In genomic region chr12:92045852-92046251, GRCh38 we compare ENCODE assay signal across 29 cellular contexts.
DNase-seq lines count a peak whose midpoint lies in the region; ATAC-seq, FAIRE-seq and TF ChIP-seq lines count a peak whose summit lies in the region.
"Had no signal": no experiment of that assay in that cellular context is flagged by ENCODE, and none has a peak within 500 bp of the region (broad histone marks: within the 10 kb centered on the region; RNA-seq: fewer than 3 reads in every experiment).

No MANE protein-coding gene starts in this region.

- no peaks in the 10 kb centered on the region for H3K9me3 ChIP-seq in CD8-positive, alpha-beta T cell (ENCODE audit: low read length)
- H3K9me3 ChIP-seq in OCI-LY3 (ENCODE audit: insufficient read depth, low read length), result no peaks in the 10 kb centered on the region
- H3K9me3 ChIP-seq: adrenal gland, esophagus squamous epithelium, gastrocnemius medialis, right lobe of liver had no signal

- FAIRE-seq in bronchial epithelial cell (lab: Jason Lieb, UNC), result peak; percentile 60
- FAIRE-seq in GM12891 (lab: Jason Lieb, UNC), result no peak
- FAIRE-seq: colon, G401.6, HepG2, RCC 7860 had no signal

- no peaks in the 10 kb centered on the region for H3K27me3 ChIP-seq in CD8-positive, alpha-beta T cell (ENCODE audit: insufficient read depth, low read length)
- no peaks in the 10 kb centered on the region for H3K27me3 ChIP-seq in OCI-LY3 (ENCODE audit: low read depth, low read length)
- H3K27me3 ChIP-seq in bronchial epithelial cell (ENCODE audit: control insufficient read depth, insufficient read depth, low read length), result no peaks in the 10 kb centered on the region
- H3K27me3 ChIP-seq: adrenal gland, brain microvascular endothelial cell, esophagus squamous epithelium, gastrocnemius medialis, hepatocyte, right lobe of liver had no signal

- no peak for DNase-seq in activated CD4-positive, alpha-beta T cell treated with anti-CD3 and anti-CD28 coated beads for 36 hours
- no peak for DNase-seq in activated CD4-positive, alpha-beta T cell treated with anti-CD3 and anti-CD28 coated beads, Interleukin-2, amount 50 U/mL, for 1 hour
- DNase-seq in CD8-positive, alpha-beta T cell, result no peak
- DNase-seq in bronchial epithelial cell (ENCODE audit: low read depth), result no peak
- DNase-seq in NCI-H2107 treated with DMSO at 0.1 percent for 48 hours (lab: John Stamatoyannopoulos, UW; ENCODE audit: unreplicated experiment), result no peak
- no peak for DNase-seq in GM12891 (ENCODE audit: insufficient read length, low spot score)
- DNase-seq: 8988T; adrenal gland; brain microvascular endothelial cell; DMS53; effector memory CD4-positive, alpha-beta T cell; esophagus squamous epithelium; gastrocnemius medialis; H9; left colon; NCI-H1048; NCI-H187; NCI-H526; right lobe of liver; trophoblast cell had no signal

- peak overlapping the region; percentile 32 for H3K4me3 Mint-ChIP-seq in activated CD4-positive, alpha-beta T cell treated with anti-CD3 and anti-CD28 coated beads for 36 hours
- peak overlapping the region; percentile 71 for H3K4me3 Mint-ChIP-seq in CD8-positive, alpha-beta T cell
- H3K4me3 Mint-ChIP-seq: H9, memory B cell had no signal

- no peaks in the 10 kb centered on the region for H4K20me1 ChIP-seq in OCI-LY3 (ENCODE audit: insufficient read depth, low read length)

- CTCF ChIA-PET in activated CD4-positive, alpha-beta T cell treated with anti-CD3 and anti-CD28 coated beads for 36 hours (lab: Charles Lee), result no interaction called here
- CTCF ChIA-PET in CD8-positive, alpha-beta T cell (lab: Charles Lee), result no interaction called here

- H3K4me1 Mint-ChIP-seq in activated CD4-positive, alpha-beta T cell treated with anti-CD3 and anti-CD28 coated beads for 36 hours, result peaks cover 85% of the 10 kb centered on the region
- peaks cover 68% of the 10 kb centered on the region for H3K4me1 Mint-ChIP-seq in CD8-positive, alpha-beta T cell (ENCODE audit: low read depth)

- H3K27me3 Mint-ChIP-seq in activated CD4-positive, alpha-beta T cell treated with anti-CD3 and anti-CD28 coated beads for 36 hours, result no peaks in the 10 kb centered on the region
- no peaks in the 10 kb centered on the region for H3K27me3 Mint-ChIP-seq in CD8-positive, alpha-beta T cell (ENCODE audit: low read depth)
- H3K27me3 Mint-ChIP-seq: memory B cell had no signal

- TF ChIP-seq POLR2A in GM12891 (IDR thresholded peaks at IDR 0.05; ENCODE audit: low read depth, low read length), result no peak

- ATAC-seq in activated CD4-positive, alpha-beta T cell treated with anti-CD3 and anti-CD28 coated beads for 36 hours, result peak; percentile 23
- no peak for ATAC-seq in CD8-positive, alpha-beta T cell
- ATAC-seq in HG03159 (IDR thresholded peaks at IDR 0.05; ENCODE audit: unreplicated experiment), result no peak
- ATAC-seq: gastrocnemius medialis, HepG2, left colon, right lobe of liver had no signal

- peaks cover 27% of the 10 kb centered on the region for H3K36me3 Mint-ChIP-seq in activated CD4-positive, alpha-beta T cell treated with anti-CD3 and anti-CD28 coated beads for 36 hours (ENCODE audit: low read depth)
- peaks cover 2% of the 10 kb centered on the region for H3K36me3 Mint-ChIP-seq in CD8-positive, alpha-beta T cell

- peak overlapping the region; percentile 79 for H3K4me2 ChIP-seq in OCI-LY3 (ENCODE audit: low read length)
- H3K4me2 ChIP-seq: hepatocyte had no signal

- no peak overlapping the region for H3K27ac ChIP-seq in CD8-positive, alpha-beta T cell (ENCODE audit: low read depth, low read length)
- H3K27ac ChIP-seq in OCI-LY3 (ENCODE audit: low read length), result peak overlapping the region; percentile 87
- H3K27ac ChIP-seq: adrenal gland, brain microvascular endothelial cell, esophagus squamous epithelium, gastrocnemius medialis, hepatocyte, right lobe of liver had no signal

- TF ChIP-seq CTCF in CD8-positive, alpha-beta T cell (IDR thresholded peaks at IDR 0.05), result no peak
- TF ChIP-seq CTCF in OCI-LY3 (IDR thresholded peaks at IDR 0.05; ENCODE audit: low read depth, low read length) (no peak), bronchial epithelial cell (IDR thresholded peaks at IDR 0.05; ENCODE audit: insufficient read depth, low read length, severe bottlenecking) (no peak)

- peak overlapping the region; percentile 86 for H3K27ac Mint-ChIP-seq in activated CD4-positive, alpha-beta T cell treated with anti-CD3 and anti-CD28 coated beads for 36 hours
- no peak overlapping the region for H3K27ac Mint-ChIP-seq in CD8-positive, alpha-beta T cell
- H3K27ac Mint-ChIP-seq: H9, memory B cell had no signal

- H3K36me3 ChIP-seq in CD8-positive, alpha-beta T cell (ENCODE audit: insufficient read depth, low read length), result no peaks in the 10 kb centered on the region
- H3K36me3 ChIP-seq in OCI-LY3 (replicated peaks; ENCODE audit: low read depth, low read length) (peaks cover 4% of the 10 kb centered on the region), bronchial epithelial cell (ENCODE audit: control insufficient read depth, insufficient read depth, low read length) (no peaks in the 10 kb centered on the region)
- H3K36me3 ChIP-seq: adrenal gland, brain microvascular endothelial cell, esophagus squamous epithelium, gastrocnemius medialis, right lobe of liver had no signal

- POLR2A ChIA-PET in activated CD4-positive, alpha-beta T cell treated with anti-CD3 and anti-CD28 coated beads for 36 hours (lab: Charles Lee), result no interaction called here
- POLR2A ChIA-PET in CD8-positive, alpha-beta T cell (lab: Charles Lee), result interaction anchor here (1.6 kb wide), 1 partner anchor 15 kb away, joined by 4 read pairs; no protein-coding TSS in a partner anchor

- H2AFZ ChIP-seq in OCI-LY3 (ENCODE audit: low read depth, low read length), result no peak overlapping the region
- H2AFZ ChIP-seq: hepatocyte had no signal

- H3K4me1 ChIP-seq in CD8-positive, alpha-beta T cell (ENCODE audit: insufficient read depth, low read length), result peaks cover 33% of the 10 kb centered on the region
- H3K4me1 ChIP-seq in OCI-LY3 (ENCODE audit: low read length), result peaks cover 82% of the 10 kb centered on the region
- H3K4me1 ChIP-seq: adrenal gland, esophagus squamous epithelium, gastrocnemius medialis, right lobe of liver had no signal

- intact Hi-C loops in activated CD4-positive, alpha-beta T cell treated with anti-CD3 and anti-CD28 coated beads for 36 hours (cut with DNase I, micrococcal nuclease), result loop anchor here (1.0 to 2.0 kb wide), 3 partner anchors 19 to 33 kb away; no protein-coding TSS in a partner anchor
- intact Hi-C loops in CD8-positive, alpha-beta T cell (cut with DNase I, micrococcal nuclease), result loop anchor here in 1 of 2 experiments (1.0 kb wide), 1 partner anchor 16 kb away; no protein-coding TSS in a partner anchor

- H3K79me2 ChIP-seq in OCI-LY3 (ENCODE audit: low read length), result peaks cover 40% of the 10 kb centered on the region
- H3K79me2 ChIP-seq: hepatocyte had no signal

- H3K9me3 Mint-ChIP-seq in activated CD4-positive, alpha-beta T cell treated with anti-CD3 and anti-CD28 coated beads for 36 hours (ENCODE audit: low read depth), result peaks cover 7% of the 10 kb centered on the region
- H3K9me3 Mint-ChIP-seq in CD8-positive, alpha-beta T cell, result no peaks in the 10 kb centered on the region
- H3K9me3 Mint-ChIP-seq: memory B cell; T-helper 1 cell treated with Interleukin-12 subunit alpha and Interleukin-12 subunit beta and Interleukin-4 antibody, amounts not matched to agents 30 μg/mL and 1 μg/mL, for 36 hours had no signal

- H3K9ac ChIP-seq in OCI-LY3 (ENCODE audit: low read length), result 0 out of 2 replicates have a peak overlapping the region, but pooled peaks have one; percentile 37

- no peak overlapping the region for H3K4me3 ChIP-seq in CD8-positive, alpha-beta T cell (ENCODE audit: low read depth, low read length)
- H3K4me3 ChIP-seq in OCI-LY3 (ENCODE audit: low read length) (0 out of 2 replicates have a peak overlapping the region, but pooled peaks have one; percentile 39), bronchial epithelial cell (ENCODE audit: low read depth, low read length) (no peak overlapping the region)
- H3K4me3 ChIP-seq: adrenal gland, esophagus squamous epithelium, gastrocnemius medialis, hepatocyte, right lobe of liver had no signal

TF ChIP-seq in GM12891, 5 proteins besides CTCF, POLR2A, EP300 and RAD21:
- TF ChIP-seq PAX5 (IDR thresholded peaks at IDR 0.05; ENCODE audit: insufficient read depth, low read length, severe bottlenecking) (no peak), TAF1 (IDR thresholded peaks at IDR 0.05; ENCODE audit: low read depth, low read length) (no peak), POU2F2 (IDR thresholded peaks at IDR 0.05; ENCODE audit: low read depth, low read length) (no peak), POLR2AphosphoS5 (IDR thresholded peaks at IDR 0.05; ENCODE audit: low read depth, low read length) (no peak), SPI1 (IDR thresholded peaks at IDR 0.05; ENCODE audit: low read depth, low read length) (no peak)
